In genomic region chr3:12235691-12236090, GRCh38 we compare ENCODE assay signal across 17 cellular contexts. TPM values are rescaled to one million over a fixed set of nuclear protein-coding genes. Genes with fewer than 3 reads are reported as not detected.
DNase-seq lines count a peak whose midpoint lies in the region; ATAC-seq and TF ChIP-seq lines count a peak whose summit lies in the region.
"Had no signal": no experiment of that assay in that cellular context is flagged by ENCODE, and none has a peak within 500 bp of the region (broad histone marks: within the 10 kb centered on the region; RNA-seq: fewer than 3 reads in every experiment).

No MANE protein-coding gene starts in this region.

- no peaks in the 10 kb centered on the region for H3K27me3 ChIP-seq in fibroblast of lung (ENCODE audit: control insufficient read depth, insufficient read depth, low read length)
- no peaks in the 10 kb centered on the region for H3K27me3 ChIP-seq in subcutaneous abdominal adipose tissue (ENCODE audit: control insufficient read depth in 5 of 5, insufficient read depth in 4 of 5, low read length in 5 of 5)
- H3K27me3 ChIP-seq: adrenal gland had no signal

- ATAC-seq in SK-N-SH treated with all-trans-retinoic acid at 6 μM for 48 hours (peak; percentile 74), GM21529 (IDR thresholded peaks at IDR 0.05; ENCODE audit: unreplicated experiment) (no peak)
- ATAC-seq: activated T-cell treated with anti-CD3 and anti-CD28 coated beads, Interleukin-2, amount 50 U/mL, for 4 hours; left colon; natural killer cell had no signal

- H3K4me2 ChIP-seq in fibroblast of lung (ENCODE audit: extremely low read depth, insufficient read depth, low read length), result peak overlapping the region; percentile 87

- peak overlapping the region; percentile 32 for H2AFZ ChIP-seq in fibroblast of lung (ENCODE audit: low read length)

- peak; percentile 43 to 76 for DNase-seq in fibroblast of lung (ENCODE audit: low read depth in 2 of 2)
- no peak for DNase-seq in stimulated activated CD4-positive, alpha-beta T cell treated with anti-CD3 and anti-CD28 coated beads, Interleukin-4, amount 100 ng/mL, for 1 hour
- no peak for DNase-seq in stimulated activated CD8-positive, alpha-beta memory T cell treated with anti-CD3 and anti-CD28 coated beads, Interleukin-4, amount 100 ng/mL, for 48 hours
- DNase-seq: activated CD4-positive, alpha-beta T cell treated with anti-CD3 and anti-CD28 coated beads, Interleukin-2, amount 10 ng/mL, durations not matched to agents 24 days and 14 days; activated T-cell treated with anti-CD3 and anti-CD28 coated beads, Interleukin-2, amount 50 U/mL, for 4 hours; adrenal gland; effector CD4-positive, alpha-beta T cell; glutamatergic neuron; H7; left colon; MV-4-11; natural killer cell; retina had no signal

- H3K9ac ChIP-seq in fibroblast of lung (ENCODE audit: insufficient read depth, low read length), result no peak overlapping the region
- peak overlapping the region in 2 of 5 donors; percentile 62 to 64 for H3K9ac ChIP-seq in subcutaneous abdominal adipose tissue (ENCODE audit: low read length in 5 of 5)

- H3K27ac ChIP-seq in HEK293 (ENCODE audit: extremely low read depth, low read depth, low read length) (no peak overlapping the region), fibroblast of lung (ENCODE audit: insufficient read depth, low read length) (peak overlapping the region; percentile 48), subcutaneous abdominal adipose tissue (ENCODE audit: low read depth, low read length) (peak overlapping the region; percentile 78)
- H3K27ac ChIP-seq: adrenal gland had no signal

- H3K4me3 ChIP-seq in HEK293 (ENCODE audit: low read depth, low read length), result no peak overlapping the region
- H3K4me3 ChIP-seq in fibroblast of lung (replicated peaks in 1 of 4; ENCODE audit: control extremely low read depth in 1 of 4, insufficient read depth in 1 of 4, low read depth in 3 of 4, low read length in 4 of 4), result peak overlapping the region in 3 of 4 experiments; percentile 16 to 31 (median 27)
- peak overlapping the region; percentile 13 to 59 (median 45) for H3K4me3 ChIP-seq in subcutaneous abdominal adipose tissue (ENCODE audit: low read depth in 1 of 5, low read length in 5 of 5)

- no peak for TF ChIP-seq CTCF in HEK293 (tag by site-specific recombination; IDR thresholded peaks at IDR 0.05)
- TF ChIP-seq CTCF in fibroblast of lung (conservative IDR thresholded peaks at IDR 0.05 in 1 of 2, IDR thresholded peaks at IDR 0.05 in 1 of 2; ENCODE audit: low read depth in 1 of 2, low read length in 2 of 2), result no peak

- H4K20me1 ChIP-seq in fibroblast of lung (ENCODE audit: control insufficient read depth, extremely low read depth, insufficient read depth, low read length), result no peaks in the 10 kb centered on the region

- no peaks in the 10 kb centered on the region for H3K36me3 ChIP-seq in HEK293 (ENCODE audit: control insufficient read depth in 2 of 2, insufficient read depth in 1 of 2, low read length in 2 of 2)
- H3K36me3 ChIP-seq in fibroblast of lung (ENCODE audit: control insufficient read depth, insufficient read depth, low read length), result no peaks in the 10 kb centered on the region
- no peaks in the 10 kb centered on the region for H3K36me3 ChIP-seq in subcutaneous abdominal adipose tissue (ENCODE audit: control insufficient read depth in 5 of 5, insufficient read depth in 5 of 5, low read length in 5 of 5)
- H3K36me3 ChIP-seq: adrenal gland had no signal

- no peaks in the 10 kb centered on the region for H3K79me2 ChIP-seq in fibroblast of lung (ENCODE audit: control insufficient read depth, insufficient read depth, low read length)

- POLR2A ChIA-PET in HEK293 (lab: Yijun Ruan, JAX), result no interaction called here

- H3K4me1 ChIP-seq in HEK293 (ENCODE audit: control insufficient read depth, insufficient read depth, low read length), result no peaks in the 10 kb centered on the region
- H3K4me1 ChIP-seq in fibroblast of lung (ENCODE audit: control insufficient read depth, extremely low read depth, insufficient read depth, low read length), result peaks cover 8% of the 10 kb centered on the region
- H3K4me1 ChIP-seq in subcutaneous abdominal adipose tissue (ENCODE audit: control insufficient read depth in 5 of 5, insufficient read depth in 5 of 5, low read length in 5 of 5), result peaks cover 0 to 27% (median 17%) of the 10 kb centered on the region in 5 donors

- CTCF ChIA-PET in HEK293 (lab: Yijun Ruan, JAX), result interaction anchor here (0.7 to 1.1 kb wide), 2 partner anchors 60 to 151 kb away, joined by 3 read pairs; no protein-coding TSS in a partner anchor

- H3K9me3 ChIP-seq in HEK293 (ENCODE audit: control insufficient read depth, insufficient read depth, low read depth, low read length) (no peaks in the 10 kb centered on the region), fibroblast of lung (ENCODE audit: control insufficient read depth, insufficient read depth, low read depth, low read length) (no peaks in the 10 kb centered on the region), subcutaneous abdominal adipose tissue (ENCODE audit: control insufficient read depth in 5 of 5, low read length in 5 of 5) (peaks cover 0 to under 1% (median 0%) of the 10 kb centered on the region in 5 donors)
- H3K9me3 ChIP-seq: adrenal gland had no signal

TF ChIP-seq in HEK293, 187 proteins besides CTCF, POLR2A, EP300 and RAD21:
- TF ChIP-seq PRDM6 (tag by site-specific recombination; IDR thresholded peaks at IDR 0.05) (peak; percentile 66), ZNF777 (tag by site-specific recombination; IDR thresholded peaks at IDR 0.05; ENCODE audit: borderline replicate concordance) (no peak), KLF17 (tag by site-specific recombination; IDR thresholded peaks at IDR 0.05) (no peak), ZNF549 (tag by site-specific recombination; IDR thresholded peaks at IDR 0.05) (0 out of 2 replicates have a peak, but pooled peaks have one; percentile 40)
TF ChIP-seq in HEK293: peak in this region for 2.

TF ChIP-seq in SK-N-SH treated with all-trans-retinoic acid at 6 μM for 48 hours, 23 proteins besides CTCF, POLR2A, EP300 and RAD21:
- TF ChIP-seq ZC3H10 (CRISPR knock-in tag; IDR thresholded peaks at IDR 0.05) (no peak), ZFP3 (CRISPR knock-in tag; IDR thresholded peaks at IDR 0.05) (peak; percentile 29; the same call in 1 of the 2 replicates), ESRRG (CRISPR knock-in tag; IDR thresholded peaks at IDR 0.05) (no peak), TOX (CRISPR knock-in tag; IDR thresholded peaks at IDR 0.05; ENCODE audit: borderline replicate concordance) (no peak), TCF4 (CRISPR knock-in tag; IDR thresholded peaks at IDR 0.05; ENCODE audit: borderline replicate concordance) (no peak)

RNA-seq across cellular contexts. Expression of gene PPARG, which starts 53.2 kb away (rescaled TPM):
- total RNA-seq in fibroblast of lung, result 14.9 and 42.8 TPM in 2 replicates
- polyA plus RNA-seq in fibroblast of lung, result 32.8 and 37.2 TPM in 2 replicates
- polyA plus RNA-seq in fibroblast of lung (2012), result 25.0 and 25.7 TPM in 2 replicates
- 8.7 and 24.8 TPM in 2 replicates for polyA minus RNA-seq in fibroblast of lung (ENCODE audit: low replicate concordance)

Comparison
In these comparisons a context has a peak if more than half of its experiments do, and no peak if none do; other contexts are left out.
1. DNase-seq: peak in fibroblast of lung (2 of 2); none in stimulated activated CD4-positive, alpha-beta T cell treated with anti-CD3 and anti-CD28 coated beads, Interleukin-4, amount 100 ng/mL, for 1 hour (single experiment) and stimulated activated CD8-positive, alpha-beta memory T cell treated with anti-CD3 and anti-CD28 coated beads, Interleukin-4, amount 100 ng/mL, for 48 hours (single experiment).
2. Of the 2 proteins assayed by ChIP-seq in both HEK293 and SK-N-SH treated with all-trans-retinoic acid at 6 μM for 48 hours: peak only in HEK293: none; only in SK-N-SH treated with all-trans-retinoic acid at 6 μM for 48 hours: ZFP3; in both: none; in neither: 1.